In the genomic region with DNA sequence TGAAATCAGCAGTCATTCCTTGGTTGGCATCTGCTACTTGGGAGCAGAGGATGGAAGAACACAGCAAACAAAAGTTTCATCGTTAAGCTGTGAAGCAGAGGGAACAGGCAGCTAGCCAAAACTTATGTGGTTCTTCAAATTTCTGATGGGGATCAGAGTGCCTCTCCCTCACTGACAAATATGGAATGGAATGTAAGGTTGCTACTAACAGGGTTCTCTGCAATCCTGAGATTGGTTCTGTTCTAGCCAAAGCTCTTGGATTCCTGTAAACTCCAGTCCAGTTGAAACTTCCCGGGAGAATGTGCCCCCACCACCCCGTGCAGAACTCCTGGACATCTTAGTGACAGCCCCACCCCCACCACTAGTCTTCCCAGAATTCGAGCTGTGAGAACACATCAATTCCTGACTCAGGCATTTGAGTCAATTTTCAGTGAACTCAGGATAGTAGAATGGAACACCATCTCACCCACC, we compare ENCODE assay signal across 11 cellular contexts. TPM values are rescaled to one million over a fixed set of nuclear protein-coding genes. Genes with fewer than 3 reads are reported as not detected.
A peak's percentile ranks its signal among the peaks of the same experiment; 100 is the strongest.
DNase-seq lines count a peak whose midpoint lies in the region; ATAC-seq and TF ChIP-seq lines count a peak whose summit lies in the region.
"Had no signal": no experiment of that assay in that cellular context is flagged by ENCODE, and none has a peak within 500 bp of the region (broad histone marks: within the 10 kb centered on the region; RNA-seq: fewer than 3 reads in every experiment).

No MANE protein-coding gene starts in this region.

- H3K4me3 Mint-ChIP-seq in CD8-positive, alpha-beta memory T cell = no peak overlapping the region
- H3K4me3 Mint-ChIP-seq: CD4-positive, alpha-beta T cell had no signal

- peak; percentile 93 for ATAC-seq in omental fat pad (ENCODE audit: low FRiP score)

- intact Hi-C loops in PC-9 (cut with micrococcal nuclease; ENCODE audit: unreplicated experiment) = loop anchor here (1.0 to 2.0 kb wide), 13 partner anchors 34 to 164 kb away; no protein-coding TSS in a partner anchor

- H3K9me3 ChIP-seq in PC-9 (ENCODE audit: insufficient read depth, low read depth) = peaks cover 9% of the 10 kb centered on the region; the same call in 1 of the 2 replicates
- no peaks in the 10 kb centered on the region for H3K9me3 ChIP-seq in HAP-1
- H3K9me3 ChIP-seq in CD8-positive, alpha-beta memory T cell (ENCODE audit: low read length) = no peaks in the 10 kb centered on the region

- peaks cover 0 to 3% (median 3%) of the 10 kb centered on the region in 3 donors for H3K36me3 Mint-ChIP-seq in CD8-positive, alpha-beta memory T cell

- no peaks in the 10 kb centered on the region for H4K20me1 ChIP-seq in PC-9 (ENCODE audit: insufficient read depth)

- H2AFZ ChIP-seq in ACC112 (ENCODE audit: low read length, unreplicated experiment) = no peak overlapping the region
- H2AFZ ChIP-seq in PC-9 = 0 out of 2 replicates have a peak overlapping the region, but pooled peaks have one; percentile 14

- POLR2A ChIA-PET in PC-9 (lab: Charles Lee; ENCODE audit: unreplicated experiment) = interaction anchor here (0.5 to 1.1 kb wide), 16 partner anchors 15 to 539 kb away, joined by 3 to 30 read pairs (median 4); a partner anchor contains a TSS
- POLR2A ChIA-PET in CD8-positive, alpha-beta memory T cell (lab: Charles Lee) = no interaction called here

- no peaks in the 10 kb centered on the region for H3K79me2 ChIP-seq in ACC112 (ENCODE audit: control insufficient read depth, insufficient read depth, low read length, unreplicated experiment)
- no peaks in the 10 kb centered on the region for H3K79me2 ChIP-seq in PC-9 (ENCODE audit: low read depth)

- no peaks in the 10 kb centered on the region for H3K27me3 Mint-ChIP-seq in CD8-positive, alpha-beta memory T cell
- H3K27me3 Mint-ChIP-seq: CD4-positive, alpha-beta T cell had no signal

- CTCF ChIA-PET in PC-9 (lab: Charles Lee) = interaction anchor here (0.6 to 1.3 kb wide), 7 partner anchors 56 to 166 kb away, joined by 3 to 7 read pairs (median 5); no protein-coding TSS in a partner anchor
- CTCF ChIA-PET in CD8-positive, alpha-beta memory T cell (lab: Charles Lee) = no interaction called here

- H3K9me2 ChIP-seq in PC-9 (ENCODE audit: insufficient read depth) = no peaks in the 10 kb centered on the region

- H3F3A ChIP-seq in PC-9 (ENCODE audit: insufficient read depth, low read depth) = peaks cover 36% of the 10 kb centered on the region

- TF ChIP-seq CTCF in PC-9 (conservative IDR thresholded peaks at IDR 0.05) (no peak), fibroblast of mammary gland (conservative IDR thresholded peaks at IDR 0.05; ENCODE audit: control insufficient read depth, insufficient read depth, low read depth, low read length) (no peak), omental fat pad (IDR thresholded peaks at IDR 0.05) (no peak)

- H3K27ac ChIP-seq in ACC112 (ENCODE audit: low read depth, low read length) (peak overlapping the region; percentile 99), PC-9 (peak overlapping the region; percentile 95)
- H3K27ac ChIP-seq in CD8-positive, alpha-beta memory T cell (ENCODE audit: low read depth, low read length) = no peak overlapping the region

- DNase-seq in PC-9 (peak; percentile 89 to 98), fibroblast of mammary gland (ENCODE audit: low read depth) (peak; percentile 99), omental fat pad (ENCODE audit: low spot score) (peak; percentile 68), AML-193 (lab: John Stamatoyannopoulos, UW) (no peak), HAP-1 (ENCODE audit: low spot score in 2 of 2) (no peak)
- DNase-seq in stimulated activated CD4-positive, alpha-beta T cell treated with anti-CD3 and anti-CD28 coated beads, Interleukin-2, amount 100 ng/mL, for 24 hours = no peak
- no peak for DNase-seq in CD8-positive, alpha-beta memory T cell
- DNase-seq: anterior cingulate cortex; CD4-positive, alpha-beta T cell; nucleus accumbens had no signal

- no peaks in the 10 kb centered on the region for H3K27me3 ChIP-seq in ACC112 (ENCODE audit: insufficient read depth, low read length)
- no peaks in the 10 kb centered on the region for H3K27me3 ChIP-seq in PC-9 (ENCODE audit: insufficient read depth, low read depth)
- H3K27me3 ChIP-seq in HAP-1 (ENCODE audit: low read depth) = no peaks in the 10 kb centered on the region
- no peaks in the 10 kb centered on the region for H3K27me3 ChIP-seq in CD8-positive, alpha-beta memory T cell (ENCODE audit: insufficient read depth, low read length, poor library complexity, severe bottlenecking)

- H3K9me3 Mint-ChIP-seq in CD8-positive, alpha-beta memory T cell = no peaks in the 10 kb centered on the region

- peak overlapping the region; percentile 64 for H3K4me3 ChIP-seq in ACC112 (ENCODE audit: low read depth, low read length)
- H3K4me3 ChIP-seq in PC-9 = no peak overlapping the region
- no peak overlapping the region for H3K4me3 ChIP-seq in fibroblast of mammary gland (ENCODE audit: control insufficient read depth, low read depth, low read length)
- H3K4me3 ChIP-seq in HAP-1 = no peak overlapping the region
- no peak overlapping the region for H3K4me3 ChIP-seq in CD8-positive, alpha-beta memory T cell (ENCODE audit: low read length)

- H3K27ac Mint-ChIP-seq in CD8-positive, alpha-beta memory T cell = no peak overlapping the region
- H3K27ac Mint-ChIP-seq: CD4-positive, alpha-beta T cell had no signal

- H3K36me3 ChIP-seq in ACC112 (ENCODE audit: insufficient read depth, low read length) = no peaks in the 10 kb centered on the region
- no peaks in the 10 kb centered on the region for H3K36me3 ChIP-seq in PC-9 (ENCODE audit: low read depth)
- no peaks in the 10 kb centered on the region for H3K36me3 ChIP-seq in HAP-1 (replicated peaks)
- no peaks in the 10 kb centered on the region for H3K36me3 ChIP-seq in CD8-positive, alpha-beta memory T cell (ENCODE audit: insufficient read depth, low read length)

- peak overlapping the region; percentile 54 for H3K4me2 ChIP-seq in PC-9

- H3K4me1 Mint-ChIP-seq in CD8-positive, alpha-beta memory T cell = no peaks in the 10 kb centered on the region

- in situ Hi-C loops in HAP-1 (cut with MboI; ENCODE audit: low sequenced_read_pairs) = no loop called here

- H3K4me1 ChIP-seq in ACC112 (ENCODE audit: control insufficient read depth, insufficient read depth, low read length, unreplicated experiment) (peaks cover 45% of the 10 kb centered on the region), PC-9 (replicated peaks; ENCODE audit: insufficient read depth) (peaks cover 43% of the 10 kb centered on the region), HAP-1 (no peaks in the 10 kb centered on the region)
- H3K4me1 ChIP-seq in CD8-positive, alpha-beta memory T cell (ENCODE audit: insufficient read depth, low read length) = no peaks in the 10 kb centered on the region

- BruUV-seq in PC-9 (replicated peaks; lab: Mats Ljungman, UMichigan) = no TSS peak

RNA-seq across cellular contexts. Expression of a gene that starts 55.9 kb away (rescaled TPM):
- total RNA-seq in PC-9 (2021) (42.7 and 55.0 TPM in 2 replicates), omental fat pad (100 to 1,000 TPM in 3 of 4 donors, 10 to 100 TPM in 1; 89.5 to 421 (median 186) TPM)
- total RNA-seq in CD8-positive, alpha-beta memory T cell = 1 to 10 TPM; 1.9 to 2.2 TPM
- polyA plus RNA-seq in CD8-positive, alpha-beta memory T cell = 8.1 TPM

Comparison
In these comparisons a context has a peak if more than half of its experiments do, and no peak if none do; other contexts are left out.
1. DNase-seq: peak in PC-9 (2 of 2), fibroblast of mammary gland (single experiment) and omental fat pad (single experiment); none in stimulated activated CD4-positive, alpha-beta T cell treated with anti-CD3 and anti-CD28 coated beads, Interleukin-2, amount 100 ng/mL, for 24 hours (0 of 2), AML-193 (0 of 2), HAP-1 (0 of 2) and CD8-positive, alpha-beta memory T cell (0 of 5).
2. RNA of a gene that starts 55.9 kb away (total RNA-seq): 89.5 to 421 TPM in omental fat pad and 42.7 to 55.0 TPM in PC-9; 1.9 to 2.2 TPM in CD8-positive, alpha-beta memory T cell; every median in the first group is over 10 times any median in the second.